ENCODE assay signal across 9 cellular contexts in the genomic region with DNA sequence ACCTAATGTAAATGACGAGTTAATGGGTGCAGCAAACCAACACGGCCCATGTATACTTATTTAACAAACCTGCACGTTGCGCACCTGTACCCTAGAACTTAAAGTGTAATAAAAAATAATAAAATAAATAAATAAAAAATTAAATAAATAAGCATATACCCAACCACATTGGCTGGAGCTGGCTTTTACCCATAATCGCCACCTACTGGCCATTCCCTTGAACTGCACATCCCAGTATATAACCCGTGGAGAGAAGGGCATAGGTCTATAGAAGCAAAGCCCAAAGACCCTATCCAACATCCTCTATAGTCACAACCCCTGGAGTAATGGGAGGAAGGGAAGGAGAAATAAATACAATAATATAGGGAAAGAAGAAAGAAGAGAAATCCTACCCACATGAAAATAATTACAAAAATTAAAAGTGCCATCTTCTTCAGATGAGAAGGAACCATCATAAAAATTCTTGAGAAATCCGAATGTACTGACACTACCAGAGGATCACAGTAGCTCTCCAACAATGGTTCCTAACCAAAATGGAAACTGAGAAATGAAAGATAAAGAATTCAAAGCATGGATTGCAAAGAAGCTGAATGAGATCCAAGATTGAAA.
DNase-seq lines count a peak whose midpoint lies in the region; ATAC-seq and TF ChIP-seq lines count a peak whose summit lies in the region.
"Had no signal": no experiment of that assay in that cellular context is flagged by ENCODE, and none has a peak within 500 bp of the region (broad histone marks: within the 10 kb centered on the region; RNA-seq: fewer than 3 reads in every experiment).

No MANE protein-coding gene starts in this region.

- H3K9me3 ChIP-seq in Peyer's patch (no peaks in the 10 kb centered on the region), neutrophil (no peaks in the 10 kb centered on the region)

- peak; percentile 31 to 69 (median 43) for TF ChIP-seq CTCF in Peyer's patch (IDR thresholded peaks at IDR 0.05)
- TF ChIP-seq CTCF in dorsolateral prefrontal cortex (IDR thresholded peaks at IDR 0.05 in 54 of 56, conservative IDR thresholded peaks at IDR 0.05 in 2 of 56; ENCODE audit: low read depth in 1 of 56, partially characterized antibody in 56 of 56): peak; percentile 34 to 70 (median 60)
- TF ChIP-seq CTCF in neutrophil (IDR thresholded peaks at IDR 0.05): peak; percentile 68

- no peaks in the 10 kb centered on the region for H3K27me3 ChIP-seq in Peyer's patch
- no peaks in the 10 kb centered on the region for H3K27me3 ChIP-seq in dorsolateral prefrontal cortex
- H3K27me3 ChIP-seq in neutrophil: no peaks in the 10 kb centered on the region

- DNase-seq in NCI-H2081 (lab: John Stamatoyannopoulos, UW): peak; percentile 10 to 38
- DNase-seq in NCI-H2081 treated with DMSO at 0.1 percent for 48 hours (lab: John Stamatoyannopoulos, UW): no peak
- DNase-seq in Peyer's patch: peak in 2 of 3 donors; percentile 31 to 61
- no peak for DNase-seq in dorsolateral prefrontal cortex
- DNase-seq in GF-D8 (lab: John Stamatoyannopoulos, UW): no peak
- DNase-seq: activated naive CD8-positive, alpha-beta T cell treated with anti-CD3 and anti-CD28 coated beads, Interleukin-2, amount 10 ng/mL, durations not matched to agents 7 days and 5 days had no signal

- H3K36me3 ChIP-seq in Peyer's patch (no peaks in the 10 kb centered on the region), neutrophil (no peaks in the 10 kb centered on the region)

- peak; percentile 77 for ATAC-seq in GM19043 (IDR thresholded peaks at IDR 0.05; ENCODE audit: low read depth, unreplicated experiment)
- ATAC-seq in HG03159 (IDR thresholded peaks at IDR 0.05; ENCODE audit: unreplicated experiment): peak; percentile 99

- H3K4me1 ChIP-seq in Peyer's patch: no peaks in the 10 kb centered on the region
- H3K4me1 ChIP-seq in neutrophil (ENCODE audit: control insufficient read depth in 1 of 2, insufficient read depth in 1 of 2, low read depth in 1 of 2, low read length in 1 of 2): no peaks in the 10 kb centered on the region

- intact Hi-C loops in dorsolateral prefrontal cortex (cut with DNase I): no loop called here

- H3K4me3 ChIP-seq in Peyer's patch (no peak overlapping the region), dorsolateral prefrontal cortex (no peak overlapping the region), neutrophil (ENCODE audit: low read depth in 1 of 2, low read length in 1 of 2) (no peak overlapping the region)

- H3K27ac ChIP-seq in Peyer's patch: no peak overlapping the region
- H3K27ac ChIP-seq in dorsolateral prefrontal cortex: no peak overlapping the region
- H3K27ac ChIP-seq in neutrophil: no peak overlapping the region

- TF ChIP-seq POLR2A in Peyer's patch (IDR thresholded peaks at IDR 0.05): no peak

Comparison
In these comparisons a context has a peak if more than half of its experiments do, and no peak if none do; other contexts are left out.
1. DNase-seq: peak in NCI-H2081 (2 of 2) and Peyer's patch (2 of 3); none in NCI-H2081 treated with DMSO at 0.1 percent for 48 hours (single experiment), dorsolateral prefrontal cortex (0 of 10) and GF-D8 (single experiment).
2. Peak in every context shown above with its lines, with median percentiles within 50 percentile points of each other: CTCF ChIP-seq.